1 cellular context compared by ENCODE assay signal in genomic region chr10:86283466-86284287, GRCh38.
TF ChIP-seq lines count a peak whose summit lies in the region.

No MANE protein-coding gene starts in this region.

TF ChIP-seq in H1, 55 proteins besides CTCF, POLR2A, EP300 and RAD21:
- TF ChIP-seq SUZ12 (IDR thresholded peaks at IDR 0.05; ENCODE audit: low read length) (no peak), SIX5 (IDR thresholded peaks at IDR 0.05; ENCODE audit: low read depth, low read length) (no peak)
TF ChIP-seq in H1: peak in this region for 0.
